1 cellular context compared by ENCODE assay signal in the genomic region with DNA sequence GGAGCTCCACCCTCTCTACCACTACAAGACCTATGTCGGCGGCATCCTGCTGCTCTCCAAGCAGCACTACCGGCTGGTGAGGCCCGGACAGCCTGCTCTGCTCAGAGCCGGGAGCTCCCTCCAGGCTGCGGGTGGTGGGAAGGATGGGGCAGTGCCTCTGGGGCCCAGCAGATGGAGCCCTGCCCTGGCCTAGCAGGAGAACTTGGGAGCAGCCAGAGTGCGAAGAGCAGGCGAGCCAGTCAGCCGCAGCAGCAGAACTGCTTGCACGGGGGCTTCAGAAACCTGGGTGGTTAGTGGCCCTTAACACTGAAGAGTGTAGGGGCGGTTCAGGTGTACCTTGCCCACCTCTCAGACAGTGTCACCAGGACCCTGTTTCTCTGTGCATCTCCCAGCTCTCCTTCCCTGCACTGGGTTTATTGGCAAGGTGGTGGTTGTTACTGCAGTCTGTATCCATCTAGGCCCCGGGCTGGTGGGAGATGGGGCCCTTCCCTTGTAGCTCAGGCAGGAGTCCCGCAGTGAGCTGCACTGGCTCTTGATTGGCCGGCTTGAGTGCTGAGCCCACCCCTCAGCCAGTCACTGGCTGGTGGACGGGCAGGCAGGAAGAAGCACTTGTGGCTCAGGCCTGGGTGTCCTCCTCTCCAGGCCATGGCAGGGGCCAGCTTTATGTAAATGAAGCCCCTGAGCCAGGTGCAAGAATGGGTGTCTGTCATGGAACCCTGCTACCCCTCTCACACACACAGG.
TF ChIP-seq lines count a peak whose summit lies in the region.

No MANE protein-coding gene starts in this region.

TF ChIP-seq in K562, 482 proteins besides CTCF, POLR2A, EP300 and RAD21:
- TF ChIP-seq ZKSCAN1 (IDR thresholded peaks at IDR 0.05; ENCODE audit: low read depth, low read length) (no peak), ZNF778 (CRISPR knock-in tag; IDR thresholded peaks at IDR 0.05) (no peak), SMC3 (conservative IDR thresholded peaks at IDR 0.05; ENCODE audit: insufficient read depth, low read depth, low read length) (peak; percentile 87), L3MBTL2 (IDR thresholded peaks at IDR 0.05) (peak; percentile 56), JUND (IDR thresholded peaks at IDR 0.05; ENCODE audit: borderline replicate concordance, low read depth, low read length) (peak; percentile 28; the same call in 1 of the 2 replicates), JUND (tag; IDR thresholded peaks at IDR 0.05; ENCODE audit: borderline replicate concordance, low read depth, low read length) (no peak), RBFOX2 (IDR thresholded peaks at IDR 0.05; ENCODE audit: low read depth, low read length) (peak; percentile 28; the same call in 1 of the 2 replicates), RB1 (IDR thresholded peaks at IDR 0.05; ENCODE audit: low read depth) (0 out of 2 replicates have a peak, but pooled peaks have one; percentile 36), POLR2G (IDR thresholded peaks at IDR 0.05; ENCODE audit: low read depth, low read length) (peak; percentile 50), HCFC1 (IDR thresholded peaks at IDR 0.05; ENCODE audit: low read depth, low read length) (0 out of 2 replicates have a peak, but pooled peaks have one; percentile 18), BHLHE40 (IDR thresholded peaks at IDR 0.05; ENCODE audit: low read length) (0 out of 2 replicates have a peak, but pooled peaks have one; percentile 22), DNMT1 (IDR thresholded peaks at IDR 0.05) (no peak), RCOR1 (IDR thresholded peaks at IDR 0.05; ENCODE audit: borderline replicate concordance in 1 of 2, low read depth in 2 of 2, low read length in 2 of 2) (0 out of 4 replicates have a peak, but pooled peaks of 1 of the 2 experiments have one; percentile 23), STAG1 (CRISPR knock-in tag; IDR thresholded peaks at IDR 0.05; ENCODE audit: borderline replicate concordance) (peak; percentile 57; the same call in 1 of the 2 replicates), EP400 (IDR thresholded peaks at IDR 0.05) (no peak)
- TF ChIP-seq, protein P1, sequence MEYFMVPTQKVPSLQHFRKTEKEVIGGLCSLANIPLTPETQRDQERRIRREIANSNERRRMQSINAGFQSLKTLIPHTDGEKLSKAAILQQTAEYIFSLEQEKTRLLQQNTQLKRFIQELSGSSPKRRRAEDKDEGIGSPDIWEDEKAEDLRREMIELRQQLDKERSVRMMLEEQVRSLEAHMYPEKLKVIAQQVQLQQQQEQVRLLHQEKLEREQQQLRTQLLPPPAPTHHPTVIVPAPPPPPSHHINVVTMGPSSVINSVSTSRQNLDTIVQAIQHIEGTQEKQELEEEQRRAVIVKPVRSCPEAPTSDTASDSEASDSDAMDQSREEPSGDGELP (CRISPR knock-in tag; IDR thresholded peaks at IDR 0.05; ENCODE audit: borderline replicate concordance), result peak; percentile 55; the same call in 1 of the 2 replicates
- TF ChIP-seq, protein P2, sequence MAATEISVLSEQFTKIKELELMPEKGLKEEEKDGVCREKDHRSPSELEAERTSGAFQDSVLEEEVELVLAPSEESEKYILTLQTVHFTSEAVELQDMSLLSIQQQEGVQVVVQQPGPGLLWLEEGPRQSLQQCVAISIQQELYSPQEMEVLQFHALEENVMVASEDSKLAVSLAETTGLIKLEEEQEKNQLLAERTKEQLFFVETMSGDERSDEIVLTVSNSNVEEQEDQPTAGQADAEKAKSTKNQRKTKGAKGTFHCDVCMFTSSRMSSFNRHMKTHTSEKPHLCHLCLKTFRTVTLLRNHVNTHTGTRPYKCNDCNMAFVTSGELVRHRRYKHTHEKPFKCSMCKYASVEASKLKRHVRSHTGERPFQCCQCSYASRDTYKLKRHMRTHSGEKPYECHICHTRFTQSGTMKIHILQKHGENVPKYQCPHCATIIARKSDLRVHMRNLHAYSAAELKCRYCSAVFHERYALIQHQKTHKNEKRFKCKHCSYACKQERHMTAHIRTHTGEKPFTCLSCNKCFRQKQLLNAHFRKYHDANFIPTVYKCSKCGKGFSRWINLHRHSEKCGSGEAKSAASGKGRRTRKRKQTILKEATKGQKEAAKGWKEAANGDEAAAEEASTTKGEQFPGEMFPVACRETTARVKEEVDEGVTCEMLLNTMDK (IDR thresholded peaks at IDR 0.05; ENCODE audit: borderline replicate concordance, insufficient read depth, low read depth, low read length, poor library complexity, severe bottlenecking), result peak; percentile 82
- TF ChIP-seq, protein P3, sequence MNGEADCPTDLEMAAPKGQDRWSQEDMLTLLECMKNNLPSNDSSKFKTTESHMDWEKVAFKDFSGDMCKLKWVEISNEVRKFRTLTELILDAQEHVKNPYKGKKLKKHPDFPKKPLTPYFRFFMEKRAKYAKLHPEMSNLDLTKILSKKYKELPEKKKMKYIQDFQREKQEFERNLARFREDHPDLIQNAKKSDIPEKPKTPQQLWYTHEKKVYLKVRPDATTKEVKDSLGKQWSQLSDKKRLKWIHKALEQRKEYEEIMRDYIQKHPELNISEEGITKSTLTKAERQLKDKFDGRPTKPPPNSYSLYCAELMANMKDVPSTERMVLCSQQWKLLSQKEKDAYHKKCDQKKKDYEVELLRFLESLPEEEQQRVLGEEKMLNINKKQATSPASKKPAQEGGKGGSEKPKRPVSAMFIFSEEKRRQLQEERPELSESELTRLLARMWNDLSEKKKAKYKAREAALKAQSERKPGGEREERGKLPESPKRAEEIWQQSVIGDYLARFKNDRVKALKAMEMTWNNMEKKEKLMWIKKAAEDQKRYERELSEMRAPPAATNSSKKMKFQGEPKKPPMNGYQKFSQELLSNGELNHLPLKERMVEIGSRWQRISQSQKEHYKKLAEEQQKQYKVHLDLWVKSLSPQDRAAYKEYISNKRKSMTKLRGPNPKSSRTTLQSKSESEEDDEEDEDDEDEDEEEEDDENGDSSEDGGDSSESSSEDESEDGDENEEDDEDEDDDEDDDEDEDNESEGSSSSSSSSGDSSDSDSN (IDR thresholded peaks at IDR 0.05; ENCODE audit: borderline replicate concordance in 1 of 2, low read depth in 2 of 2, low read length in 2 of 2), result no peak
- TF ChIP-seq, protein P4, sequence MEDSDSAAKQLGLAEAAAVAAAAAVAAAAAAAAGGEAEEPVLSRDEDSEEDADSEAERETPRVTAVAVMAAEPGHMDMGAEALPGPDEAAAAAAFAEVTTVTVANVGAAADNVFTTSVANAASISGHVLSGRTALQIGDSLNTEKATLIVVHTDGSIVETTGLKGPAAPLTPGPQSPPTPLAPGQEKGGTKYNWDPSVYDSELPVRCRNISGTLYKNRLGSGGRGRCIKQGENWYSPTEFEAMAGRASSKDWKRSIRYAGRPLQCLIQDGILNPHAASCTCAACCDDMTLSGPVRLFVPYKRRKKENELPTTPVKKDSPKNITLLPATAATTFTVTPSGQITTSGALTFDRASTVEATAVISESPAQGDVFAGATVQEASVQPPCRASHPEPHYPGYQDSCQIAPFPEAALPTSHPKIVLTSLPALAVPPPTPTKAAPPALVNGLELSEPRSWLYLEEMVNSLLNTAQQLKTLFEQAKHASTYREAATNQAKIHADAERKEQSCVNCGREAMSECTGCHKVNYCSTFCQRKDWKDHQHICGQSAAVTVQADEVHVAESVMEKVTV (CRISPR knock-in tag; IDR thresholded peaks at IDR 0.05), result peak; percentile 45
- TF ChIP-seq, protein P5, sequence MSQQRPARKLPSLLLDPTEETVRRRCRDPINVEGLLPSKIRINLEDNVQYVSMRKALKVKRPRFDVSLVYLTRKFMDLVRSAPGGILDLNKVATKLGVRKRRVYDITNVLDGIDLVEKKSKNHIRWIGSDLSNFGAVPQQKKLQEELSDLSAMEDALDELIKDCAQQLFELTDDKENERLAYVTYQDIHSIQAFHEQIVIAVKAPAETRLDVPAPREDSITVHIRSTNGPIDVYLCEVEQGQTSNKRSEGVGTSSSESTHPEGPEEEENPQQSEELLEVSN (IDR thresholded peaks at IDR 0.05; ENCODE audit: borderline replicate concordance in 1 of 2, extremely low read depth in 1 of 2, insufficient read depth in 1 of 2, insufficient read length in 1 of 2, low read depth in 1 of 2, low read length in 1 of 2, poor library complexity in 1 of 2, severe bottlenecking in 1 of 2), result peak in 1 of 2 experiments; percentile 32
- TF ChIP-seq, protein P6, sequence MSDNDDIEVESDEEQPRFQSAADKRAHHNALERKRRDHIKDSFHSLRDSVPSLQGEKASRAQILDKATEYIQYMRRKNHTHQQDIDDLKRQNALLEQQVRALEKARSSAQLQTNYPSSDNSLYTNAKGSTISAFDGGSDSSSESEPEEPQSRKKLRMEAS (CRISPR knock-in tag; IDR thresholded peaks at IDR 0.05), result 0 out of 2 replicates have a peak, but pooled peaks have one; percentile 44
- TF ChIP-seq, protein P7, sequence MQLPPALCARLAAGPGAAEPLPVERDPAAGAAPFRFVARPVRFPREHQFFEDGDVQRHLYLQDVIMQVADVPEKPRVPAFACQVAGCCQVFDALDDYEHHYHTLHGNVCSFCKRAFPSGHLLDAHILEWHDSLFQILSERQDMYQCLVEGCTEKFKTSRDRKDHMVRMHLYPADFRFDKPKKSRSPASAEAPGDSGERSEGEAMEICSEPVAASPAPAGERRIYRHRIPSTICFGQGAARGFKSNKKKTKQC (CRISPR knock-in tag; IDR thresholded peaks at IDR 0.05), result no peak
- TF ChIP-seq, protein P8, sequence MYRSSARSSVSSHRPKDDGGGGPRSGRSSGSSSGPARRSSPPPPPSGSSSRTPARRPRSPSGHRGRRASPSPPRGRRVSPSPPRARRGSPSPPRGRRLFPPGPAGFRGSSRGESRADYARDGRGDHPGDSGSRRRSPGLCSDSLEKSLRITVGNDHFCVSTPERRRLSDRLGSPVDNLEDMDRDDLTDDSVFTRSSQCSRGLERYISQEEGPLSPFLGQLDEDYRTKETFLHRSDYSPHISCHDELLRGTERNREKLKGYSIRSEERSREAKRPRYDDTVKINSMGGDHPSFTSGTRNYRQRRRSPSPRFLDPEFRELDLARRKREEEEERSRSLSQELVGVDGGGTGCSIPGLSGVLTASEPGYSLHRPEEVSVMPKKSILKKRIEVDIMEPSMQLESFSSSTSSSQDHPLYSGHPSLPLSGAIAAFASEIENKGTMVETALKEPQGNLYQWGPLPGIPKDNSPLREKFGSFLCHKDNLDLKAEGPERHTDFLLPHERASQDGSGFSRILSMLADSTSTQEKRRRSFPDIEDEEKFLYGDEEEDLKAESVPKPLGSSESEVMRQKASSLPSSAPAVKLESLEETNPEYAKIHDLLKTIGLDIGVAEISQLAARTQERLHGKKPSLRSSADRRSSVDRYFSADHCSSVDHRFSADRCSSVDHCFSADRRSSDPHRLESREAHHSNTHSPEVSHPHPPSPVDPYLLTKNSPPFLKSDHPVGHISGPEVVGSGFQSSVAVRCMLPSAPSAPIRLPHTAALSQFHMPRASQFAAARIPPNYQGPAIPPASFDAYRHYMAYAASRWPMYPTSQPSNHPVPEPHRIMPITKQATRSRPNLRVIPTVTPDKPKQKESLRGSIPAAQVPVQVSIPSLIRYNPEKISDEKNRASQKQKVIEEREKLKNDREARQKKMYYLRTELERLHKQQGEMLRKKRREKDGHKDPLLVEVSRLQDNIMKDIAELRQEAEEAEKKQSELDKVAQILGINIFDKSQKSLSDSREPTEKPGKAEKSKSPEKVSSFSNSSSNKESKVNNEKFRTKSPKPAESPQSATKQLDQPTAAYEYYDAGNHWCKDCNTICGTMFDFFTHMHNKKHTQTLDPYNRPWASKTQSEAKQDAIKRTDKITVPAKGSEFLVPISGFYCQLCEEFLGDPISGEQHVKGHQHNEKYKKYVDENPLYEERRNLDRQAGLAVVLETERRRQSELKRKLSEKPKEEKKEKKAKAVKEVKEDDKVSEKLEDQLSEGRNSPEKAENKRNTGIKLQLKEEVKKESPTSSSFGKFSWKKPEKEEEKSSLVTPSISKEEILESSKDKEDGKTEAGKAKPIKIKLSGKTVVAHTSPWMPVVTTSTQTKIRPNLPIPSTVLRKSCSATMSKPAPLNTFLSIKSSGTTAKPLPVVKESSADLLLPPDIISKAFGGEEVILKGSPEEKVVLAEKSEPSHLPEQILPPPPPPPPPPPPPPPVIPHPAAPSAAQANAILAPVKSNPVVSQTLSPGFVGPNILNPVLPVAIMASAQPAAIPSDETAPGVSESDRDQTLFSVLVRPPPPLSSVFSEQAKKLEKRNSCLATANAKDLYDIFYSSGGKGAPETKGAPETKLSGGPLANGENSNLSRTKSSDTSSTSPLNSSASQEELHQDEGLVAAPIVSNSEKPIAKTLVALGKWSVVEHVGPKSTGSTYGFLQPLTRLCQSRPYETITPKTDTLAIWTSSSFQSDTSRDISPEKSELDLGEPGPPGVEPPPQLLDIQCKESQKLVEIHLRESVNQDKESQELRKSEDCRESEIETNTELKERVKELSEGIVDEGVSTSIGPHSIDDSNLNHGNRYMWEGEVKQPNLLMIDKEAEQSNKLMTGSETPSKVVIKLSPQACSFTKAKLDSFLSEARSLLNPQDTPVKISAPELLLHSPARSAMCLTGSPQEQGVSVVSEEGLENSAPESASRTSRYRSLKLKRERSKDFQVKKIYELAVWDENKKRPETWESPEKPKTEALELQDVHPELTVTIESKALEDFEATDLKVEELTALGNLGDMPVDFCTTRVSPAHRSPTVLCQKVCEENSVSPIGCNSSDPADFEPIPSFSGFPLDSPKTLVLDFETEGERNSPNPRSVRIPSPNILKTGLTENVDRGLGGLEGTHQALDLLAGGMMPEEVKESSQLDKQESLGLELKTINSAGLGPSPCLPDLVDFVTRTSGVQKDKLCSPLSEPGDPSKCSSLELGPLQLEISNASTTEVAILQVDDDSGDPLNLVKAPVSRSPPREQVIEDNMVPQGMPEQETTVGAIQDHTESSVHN (IDR thresholded peaks at IDR 0.05; ENCODE audit: borderline replicate concordance in 1 of 2, low read depth in 1 of 2), result no peak
